Comparison of ENCODE assay signal across 1 cellular context in the genomic region with DNA sequence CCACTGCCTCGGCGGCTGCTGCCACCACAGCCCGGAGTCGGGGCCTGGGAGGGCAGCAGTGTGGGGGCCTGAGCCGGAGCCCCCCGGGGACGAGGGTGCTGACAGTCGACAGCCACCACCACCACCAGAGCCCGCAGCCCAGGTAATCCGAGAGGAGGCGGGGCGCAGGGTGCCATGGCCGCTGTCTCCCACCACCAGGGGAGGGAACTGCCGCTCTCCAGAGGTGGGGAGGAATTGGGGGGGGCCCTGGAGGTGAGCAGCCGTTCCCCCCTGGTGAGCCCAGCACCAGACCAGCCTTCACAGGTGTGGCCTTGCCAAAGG.
TF ChIP-seq lines count a peak whose summit lies in the region.

No MANE protein-coding gene starts in this region.

TF ChIP-seq in HepG2, 621 proteins besides CTCF, POLR2A, EP300 and RAD21:
- TF ChIP-seq CBX1 (IDR thresholded peaks at IDR 0.05; ENCODE audit: low read depth) (no peak), SMARCC2 (IDR thresholded peaks at IDR 0.05) (no peak), AGO2 (optimal IDR thresholded peaks at IDR 0.05; ENCODE audit: low read depth, low read length) (peak; percentile 4)
TF ChIP-seq in HepG2: peak in this region for 1.
